Comparison of ENCODE assay signal across 41 cellular contexts in genomic region chr4:115076691-115077090, GRCh38. TPM values are rescaled to one million over a fixed set of nuclear protein-coding genes. Genes with fewer than 3 reads are reported as not detected.
"Had no signal": no experiment of that assay in that cellular context is flagged by ENCODE, and none has a peak within 500 bp of the region (broad histone marks: within the 10 kb centered on the region; RNA-seq: fewer than 3 reads in every experiment).

No MANE protein-coding gene starts in this region.

- DNase-seq: activated effector memory CD4-positive, alpha-beta T cell treated with anti-CD3 and anti-CD28 coated beads, Interleukin-2, amount 50 U/mL, for 16 hours; activated effector memory CD4-positive, alpha-beta T cell treated with Interleukin-2 at 50 U/mL for 16 hours; activated gamma-delta T cell; activated gamma-delta T cell treated with Interleukin-2 at 50 U/mL for 16 hours; activated naive CD4-positive, alpha-beta T cell; activated naive CD4-positive, alpha-beta T cell treated with anti-CD3 and anti-CD28 coated beads for 36 hours; activated naive CD4-positive, alpha-beta T cell treated with anti-CD3 and anti-CD28 coated beads, Interleukin-2, amount 10 ng/mL, durations not matched to agents 7 days and 5 days; activated naive CD4-positive, alpha-beta T cell treated with anti-CD3 and anti-CD28 coated beads, Interleukin-2, amount 50 U/mL, for 16 hours; activated naive CD4-positive, alpha-beta T cell treated with Interleukin-2 at 50 U/mL for 16 hours; activated naive CD8-positive, alpha-beta T cell treated with anti-CD3 and anti-CD28 coated beads for 36 hours; activated naive CD8-positive, alpha-beta T cell treated with anti-CD3 and anti-CD28 coated beads, Interleukin-2, amount 10 ng/mL, durations not matched to agents 7 days and 5 days; activated naive CD8-positive, alpha-beta T cell treated with anti-CD3 and anti-CD28 coated beads, Interleukin-2, amount 50 U/mL, for 24 hours; activated T-cell treated with anti-CD3 and anti-CD28 coated beads, Interleukin-2, amount 50 U/mL, for 4 hours; activated T-cell treated with anti-CD3 and anti-CD28 coated beads, Interleukin-2, amount 50 U/mL, for 48 hours; activated T-cell treated with anti-CD3 and anti-CD28 coated beads, Interleukin-2, amount 50 U/mL, for 72 hours; adrenal gland; amniotic stem cell; amygdala; anterior cingulate cortex; aorta; body of pancreas; brain microvascular endothelial cell; caudate nucleus; central memory CD4-positive, alpha-beta T cell; cerebellar nuclear complex had no signal

- H3K27ac ChIP-seq: adrenal gland, ascending aorta, body of pancreas, brain microvascular endothelial cell, breast epithelium, cardiac muscle cell had no signal

- H3K4me1 ChIP-seq: adrenal gland, ascending aorta, body of pancreas, breast epithelium had no signal

- H3K4me3 ChIP-seq: adrenal gland, ascending aorta, body of pancreas, breast epithelium, cardiac muscle cell had no signal

- H3K27ac Mint-ChIP-seq: activated naive CD4-positive, alpha-beta T cell treated with anti-CD3 and anti-CD28 coated beads for 36 hours; activated naive CD4-positive, alpha-beta T cell treated with anti-CD3 and anti-CD28 coated beads, Interleukin-2, amount 10 ng/mL, durations not matched to agents 7 days and 5 days; activated naive CD4-positive, alpha-beta T cell treated with anti-CD3 and anti-CD28 coated beads, Interleukin-2, amount 50 U/mL, for 24 hours; activated naive CD4-positive, alpha-beta T cell treated with anti-CD3 and anti-CD28 coated beads, Interleukin-2, amount 50 U/mL, for 72 hours; activated naive CD8-positive, alpha-beta T cell; activated naive CD8-positive, alpha-beta T cell treated with anti-CD3 and anti-CD28 coated beads for 36 hours; activated naive CD8-positive, alpha-beta T cell treated with anti-CD3 and anti-CD28 coated beads, Interleukin-2, amount 10 ng/mL, durations not matched to agents 7 days and 5 days; activated naive CD8-positive, alpha-beta T cell treated with anti-CD3 and anti-CD28 coated beads, Interleukin-2, amount 50 U/mL, for 24 hours; activated T-cell treated with anti-CD3 and anti-CD28 coated beads, Interleukin-2, amount 50 U/mL, for 72 hours; activated T-helper 1 cell treated with anti-CD3 and anti-CD28 coated beads, Interleukin-12 subunit alpha, Interleukin-12 subunit beta, Interleukin-2, Interleukin-4 antibody, amounts not matched to agents 30 ng/mL and 10 ng/mL and 1 ng/mL, durations not matched to agents 14 hours and 24 hours and 36 hours; activated T-helper 17 cell treated with anti-CD3 and anti-CD28 coated beads, Interleukin-2, amount 50 U/mL, for 72 hours; activated T-helper 2 cell treated with anti-CD3 and anti-CD28 coated beads, Interferon-gamma antibody, Interleukin-2, Interleukin-4, amounts not matched to agents 10 μg/mL and 5 μg/mL and 100 μg/mL, durations not matched to agents 14 hours and 24 hours and 36 hours; brain had no signal

- H3K36me3 Mint-ChIP-seq: activated naive CD4-positive, alpha-beta T cell treated with anti-CD3 and anti-CD28 coated beads, Interleukin-2, amount 10 ng/mL, durations not matched to agents 7 days and 5 days; activated naive CD4-positive, alpha-beta T cell treated with anti-CD3 and anti-CD28 coated beads, Interleukin-2, amount 50 U/mL, for 24 hours; activated naive CD4-positive, alpha-beta T cell treated with anti-CD3 and anti-CD28 coated beads, Interleukin-2, amount 50 U/mL, for 72 hours; activated naive CD8-positive, alpha-beta T cell; activated naive CD8-positive, alpha-beta T cell treated with anti-CD3 and anti-CD28 coated beads for 36 hours; activated naive CD8-positive, alpha-beta T cell treated with anti-CD3 and anti-CD28 coated beads, Interleukin-2, amount 10 ng/mL, durations not matched to agents 7 days and 5 days had no signal

- H3K27me3 Mint-ChIP-seq: activated naive CD4-positive, alpha-beta T cell treated with anti-CD3 and anti-CD28 coated beads, Interleukin-2, amount 10 ng/mL, durations not matched to agents 7 days and 5 days; activated naive CD4-positive, alpha-beta T cell treated with anti-CD3 and anti-CD28 coated beads, Interleukin-2, amount 50 U/mL, for 24 hours; activated naive CD8-positive, alpha-beta T cell; activated naive CD8-positive, alpha-beta T cell treated with anti-CD3 and anti-CD28 coated beads for 36 hours; activated naive CD8-positive, alpha-beta T cell treated with anti-CD3 and anti-CD28 coated beads, Interleukin-2, amount 10 ng/mL, durations not matched to agents 7 days and 5 days; activated naive CD8-positive, alpha-beta T cell treated with anti-CD3 and anti-CD28 coated beads, Interleukin-2, amount 50 U/mL, for 24 hours; activated T-helper 17 cell treated with anti-CD3 and anti-CD28 coated beads, Interleukin-2, amount 50 U/mL, for 72 hours; brain; central memory CD8-positive, alpha-beta T cell had no signal

- H3K27me3 ChIP-seq: adrenal gland, ascending aorta, body of pancreas, brain microvascular endothelial cell, breast epithelium, cardiac muscle cell had no signal

- H3K9me3 Mint-ChIP-seq: activated naive CD4-positive, alpha-beta T cell treated with anti-CD3 and anti-CD28 coated beads, Interleukin-2, amount 10 ng/mL, durations not matched to agents 7 days and 5 days; activated naive CD4-positive, alpha-beta T cell treated with anti-CD3 and anti-CD28 coated beads, Interleukin-2, amount 50 U/mL, for 24 hours; activated naive CD8-positive, alpha-beta T cell treated with anti-CD3 and anti-CD28 coated beads for 36 hours; activated naive CD8-positive, alpha-beta T cell treated with anti-CD3 and anti-CD28 coated beads, Interleukin-2, amount 10 ng/mL, durations not matched to agents 7 days and 5 days; activated naive CD8-positive, alpha-beta T cell treated with anti-CD3 and anti-CD28 coated beads, Interleukin-2, amount 50 U/mL, for 24 hours; activated T-cell treated with anti-CD3 and anti-CD28 coated beads, Interleukin-2, amount 50 U/mL, for 4 hours; activated T-helper 1 cell treated with anti-CD3 and anti-CD28 coated beads, Interleukin-12 subunit alpha, Interleukin-12 subunit beta, Interleukin-2, Interleukin-4 antibody, amounts not matched to agents 30 ng/mL and 10 ng/mL and 1 ng/mL, durations not matched to agents 14 hours and 24 hours and 36 hours; activated T-helper 17 cell treated with anti-CD3 and anti-CD28 coated beads, Interleukin-2, amount 50 U/mL, for 72 hours; activated T-helper 2 cell treated with anti-CD3 and anti-CD28 coated beads, Interferon-gamma antibody, Interleukin-2, Interleukin-4, amounts not matched to agents 10 μg/mL and 5 μg/mL and 100 μg/mL, durations not matched to agents 14 hours and 24 hours and 36 hours; brain; central memory CD8-positive, alpha-beta T cell had no signal

- H3K36me3 ChIP-seq: adrenal gland, ascending aorta, brain microvascular endothelial cell, breast epithelium, cardiac muscle cell had no signal

- H3K9me3 ChIP-seq: adrenal gland, ascending aorta, body of pancreas, breast epithelium had no signal

- ATAC-seq: activated naive CD4-positive, alpha-beta T cell treated with anti-CD3 and anti-CD28 coated beads, Interleukin-2, amount 50 U/mL, for 72 hours; activated naive CD8-positive, alpha-beta T cell treated with anti-CD3 and anti-CD28 coated beads, Interleukin-2, amount 50 U/mL, for 24 hours; activated T-cell treated with anti-CD3 and anti-CD28 coated beads, Interleukin-2, amount 50 U/mL, for 4 hours; activated T-cell treated with anti-CD3 and anti-CD28 coated beads, Interleukin-2, amount 50 U/mL, for 72 hours; activated T-helper 17 cell treated with anti-CD3 and anti-CD28 coated beads, Interleukin-2, amount 50 U/mL, for 72 hours; body of pancreas had no signal

- H3K4me3 Mint-ChIP-seq: activated naive CD4-positive, alpha-beta T cell treated with anti-CD3 and anti-CD28 coated beads for 36 hours; activated naive CD4-positive, alpha-beta T cell treated with anti-CD3 and anti-CD28 coated beads, Interleukin-2, amount 10 ng/mL, durations not matched to agents 7 days and 5 days; activated naive CD4-positive, alpha-beta T cell treated with anti-CD3 and anti-CD28 coated beads, Interleukin-2, amount 50 U/mL, for 24 hours; activated naive CD8-positive, alpha-beta T cell; activated naive CD8-positive, alpha-beta T cell treated with anti-CD3 and anti-CD28 coated beads for 36 hours; activated naive CD8-positive, alpha-beta T cell treated with anti-CD3 and anti-CD28 coated beads, Interleukin-2, amount 10 ng/mL, durations not matched to agents 7 days and 5 days; activated naive CD8-positive, alpha-beta T cell treated with anti-CD3 and anti-CD28 coated beads, Interleukin-2, amount 50 U/mL, for 24 hours; activated T-cell treated with anti-CD3 and anti-CD28 coated beads, Interleukin-2, amount 50 U/mL, for 4 hours; activated T-cell treated with anti-CD3 and anti-CD28 coated beads, Interleukin-2, amount 50 U/mL, for 72 hours; activated T-helper 1 cell treated with anti-CD3 and anti-CD28 coated beads, Interleukin-12 subunit alpha, Interleukin-12 subunit beta, Interleukin-2, Interleukin-4 antibody, amounts not matched to agents 30 ng/mL and 10 ng/mL and 1 ng/mL, durations not matched to agents 14 hours and 24 hours and 36 hours; activated T-helper 17 cell treated with anti-CD3 and anti-CD28 coated beads, Interleukin-2, amount 50 U/mL, for 72 hours; brain; central memory CD8-positive, alpha-beta T cell had no signal

- H3K4me1 Mint-ChIP-seq: activated naive CD4-positive, alpha-beta T cell treated with anti-CD3 and anti-CD28 coated beads, Interleukin-2, amount 10 ng/mL, durations not matched to agents 7 days and 5 days; activated naive CD4-positive, alpha-beta T cell treated with anti-CD3 and anti-CD28 coated beads, Interleukin-2, amount 50 U/mL, for 24 hours; activated naive CD8-positive, alpha-beta T cell treated with anti-CD3 and anti-CD28 coated beads for 36 hours; activated naive CD8-positive, alpha-beta T cell treated with anti-CD3 and anti-CD28 coated beads, Interleukin-2, amount 10 ng/mL, durations not matched to agents 7 days and 5 days; activated naive CD8-positive, alpha-beta T cell treated with anti-CD3 and anti-CD28 coated beads, Interleukin-2, amount 50 U/mL, for 24 hours; activated T-helper 17 cell treated with anti-CD3 and anti-CD28 coated beads, Interleukin-2, amount 50 U/mL, for 72 hours; brain; central memory CD8-positive, alpha-beta T cell had no signal

RNA-seq across cellular contexts. Expression of gene NDST4, which starts 36.7 kb away (rescaled TPM):
- total RNA-seq: activated naive CD4-positive, alpha-beta T cell treated with anti-CD3 and anti-CD28 coated beads for 36 hours; activated naive CD4-positive, alpha-beta T cell treated with anti-CD3 and anti-CD28 coated beads, Interleukin-2, amount 50 U/mL, for 72 hours; activated naive CD8-positive, alpha-beta T cell treated with anti-CD3 and anti-CD28 coated beads for 36 hours; activated naive CD8-positive, alpha-beta T cell treated with anti-CD3 and anti-CD28 coated beads, Interleukin-2, amount 10 ng/mL, durations not matched to agents 7 days and 5 days; activated T-cell treated with anti-CD3 and anti-CD28 coated beads, Interleukin-2, amount 50 U/mL, for 4 hours; activated T-cell treated with anti-CD3 and anti-CD28 coated beads, Interleukin-2, amount 50 U/mL, for 72 hours; activated T-helper 1 cell treated with anti-CD3 and anti-CD28 coated beads, Interleukin-12 subunit alpha, Interleukin-12 subunit beta, Interleukin-2, Interleukin-4 antibody, amounts not matched to agents 30 ng/mL and 10 ng/mL and 1 ng/mL, durations not matched to agents 14 hours and 24 hours and 36 hours; activated T-helper 17 cell treated with anti-CD3 and anti-CD28 coated beads, Interleukin-2, amount 50 U/mL, for 72 hours; activated T-helper 2 cell treated with anti-CD3 and anti-CD28 coated beads, Interferon-gamma antibody, Interleukin-2, Interleukin-4, amounts not matched to agents 10 μg/mL and 5 μg/mL and 100 μg/mL, durations not matched to agents 14 hours and 24 hours and 36 hours; adrenal gland; aorta; ascending aorta; astrocyte; body of pancreas; breast epithelium; bronchial epithelial cell; cardiac muscle cell; cardiac septum; chondrocyte had no signal
- polyA plus RNA-seq: adipose tissue, aorta, cardiac muscle cell had no signal
